Comparison of ENCODE assay signal across 14 cellular contexts in genomic region chr2:26850002-26850431, GRCh38. TPM values are rescaled to one million over a fixed set of nuclear protein-coding genes. Genes with fewer than 3 reads are reported as not detected.
DNase-seq lines count a peak whose midpoint lies in the region; ATAC-seq and TF ChIP-seq lines count a peak whose summit lies in the region.
"Had no signal": no experiment of that assay in that cellular context is flagged by ENCODE, and none has a peak within 500 bp of the region (broad histone marks: within the 10 kb centered on the region; RNA-seq: fewer than 3 reads in every experiment).

No MANE protein-coding gene starts in this region.

- H3K27me3 Mint-ChIP-seq in WTC11 (ENCODE audit: low read depth) = peaks cover 87% of the 10 kb centered on the region
- H3K27me3 Mint-ChIP-seq in memory B cell = peaks cover 16% of the 10 kb centered on the region

- H3K4me1 ChIP-seq in A673 (ENCODE audit: insufficient read depth, low read length, poor library complexity, severe bottlenecking) = peaks cover 44% of the 10 kb centered on the region
- peaks cover 35% of the 10 kb centered on the region for H3K4me1 ChIP-seq in body of pancreas

- no peak for ATAC-seq in WTC11
- ATAC-seq in memory B cell (ENCODE audit: low read depth) = no peak
- no peak for ATAC-seq in GM19324 (IDR thresholded peaks at IDR 0.05; ENCODE audit: low FRiP score, unreplicated experiment)
- ATAC-seq in body of pancreas = no peak
- ATAC-seq in HG03457 (IDR thresholded peaks at IDR 0.05; ENCODE audit: unreplicated experiment) = no peak

- H3K27me3 ChIP-seq in A673 (replicated peaks; ENCODE audit: insufficient read depth, low read depth, low read length, poor library complexity) (peaks cover 6% of the 10 kb centered on the region), body of pancreas (peaks cover 4 to 41% of the 10 kb centered on the region in 2 donors)

- DNase-seq in A673 (ENCODE audit: low spot score) (no peak), COR-L47 (lab: John Stamatoyannopoulos, UW) (peak; percentile 21), WTC11 (ENCODE audit: low spot score) (peak; percentile 19), memory B cell (ENCODE audit: low spot score in 2 of 2) (no peak), body of pancreas (no peak), globus pallidus (ENCODE audit: low spot score) (no peak)
- DNase-seq: activated naive CD4-positive, alpha-beta T cell treated with anti-CD3 and anti-CD28 coated beads, Interleukin-2, amount 10 ng/mL, durations not matched to agents 7 days and 5 days; NCI-H1694 treated with DMSO at 0.1 percent for 48 hours had no signal

- intact Hi-C loops in A673 (cut with micrococcal nuclease; ENCODE audit: unreplicated experiment) = no loop called here
- intact Hi-C loops in body of pancreas (cut with DNase I) = no loop called here

- no TSS peak for BruUV-seq in A673 (replicated peaks; lab: Mats Ljungman, UMichigan)

- H3K9me3 ChIP-seq in A673 (ENCODE audit: low read depth, low read length, poor library complexity, severe bottlenecking) = no peaks in the 10 kb centered on the region
- H3K9me3 ChIP-seq in body of pancreas = no peaks in the 10 kb centered on the region

- H3K36me3 Mint-ChIP-seq in WTC11 (no peaks in the 10 kb centered on the region), memory B cell (no peaks in the 10 kb centered on the region)
- H3K36me3 Mint-ChIP-seq: activated CD4-positive, alpha-beta memory T cell treated with anti-CD3 and anti-CD28 coated beads for 36 hours; activated naive CD4-positive, alpha-beta T cell treated with anti-CD3 and anti-CD28 coated beads, Interleukin-2, amount 10 ng/mL, durations not matched to agents 7 days and 5 days had no signal

- POLR2A ChIA-PET in A673 (lab: Charles Lee; ENCODE audit: low non-redundant PET) = interaction anchor here (0.6 kb wide), 2 partner anchors 8 to 91 kb away, joined by 3 to 5 read pairs; no protein-coding TSS in a partner anchor
- POLR2A ChIA-PET in WTC11 (lab: Charles Lee) = interaction anchor here (1.1 kb wide), 1 partner anchor 122 kb away, joined by 3 read pairs; no protein-coding TSS in a partner anchor

- TF ChIP-seq POLR2A in body of pancreas (IDR thresholded peaks at IDR 0.05) = no peak

- H3K4me3 Mint-ChIP-seq in WTC11 (peak overlapping the region; percentile 54), memory B cell (peak overlapping the region; percentile 24)
- H3K4me3 Mint-ChIP-seq: activated CD4-positive, alpha-beta memory T cell treated with anti-CD3 and anti-CD28 coated beads for 36 hours; activated naive CD4-positive, alpha-beta T cell treated with anti-CD3 and anti-CD28 coated beads, Interleukin-2, amount 10 ng/mL, durations not matched to agents 7 days and 5 days; stimulated activated naive CD8-positive, alpha-beta T cell treated with anti-CD3 and anti-CD28 coated beads, Interleukin-15, Interleukin-2, amounts not matched to agents 100 ng/mL and 50 ng/mL, for 24 hours had no signal

- TF ChIP-seq CTCF in A673 (conservative IDR thresholded peaks at IDR 0.05; ENCODE audit: low read depth, low read length) (no peak), WTC11 (IDR thresholded peaks at IDR 0.05) (no peak), body of pancreas (IDR thresholded peaks at IDR 0.05) (no peak)

- H3K4me3 ChIP-seq in A673 (ENCODE audit: low read depth, low read length, poor library complexity, severe bottlenecking) (peak overlapping the region; percentile 97), body of pancreas (no peak overlapping the region)

- CTCF ChIA-PET in A673 (lab: Charles Lee) (interaction anchor here (0.6 to 1.6 kb wide), 4 partner anchors 64 to 453 kb away, joined by 3 to 15 read pairs (median 6); no protein-coding TSS in a partner anchor), WTC11 (lab: Charles Lee) (interaction anchor here (1.1 to 7.8 kb wide), 10 partner anchors 9 to 200 kb away, joined by 3 to 315 read pairs (median 33); no protein-coding TSS in a partner anchor)

- H3K36me3 ChIP-seq in A673 (ENCODE audit: insufficient read depth, low read length, poor library complexity, severe bottlenecking) (no peaks in the 10 kb centered on the region), body of pancreas (replicated peaks in 1 of 2; ENCODE audit: insufficient read depth in 1 of 2, low read depth in 2 of 2) (no peaks in the 10 kb centered on the region)

- H3K9me3 Mint-ChIP-seq in WTC11 = no peaks in the 10 kb centered on the region
- no peaks in the 10 kb centered on the region for H3K9me3 Mint-ChIP-seq in memory B cell
- H3K9me3 Mint-ChIP-seq: activated CD4-positive, alpha-beta memory T cell treated with anti-CD3 and anti-CD28 coated beads for 36 hours; activated naive CD4-positive, alpha-beta T cell treated with anti-CD3 and anti-CD28 coated beads, Interleukin-2, amount 10 ng/mL, durations not matched to agents 7 days and 5 days; stimulated activated naive CD8-positive, alpha-beta T cell treated with anti-CD3 and anti-CD28 coated beads, Interleukin-15, Interleukin-2, amounts not matched to agents 100 ng/mL and 50 ng/mL, for 24 hours had no signal

- WGBS in body of pancreas, 2 donors = 43 to 54% methylated on average over 13 to 21 of the region's 25 CpGs

- H3K27ac Mint-ChIP-seq in WTC11 (no peak overlapping the region), memory B cell (no peak overlapping the region)
- H3K27ac Mint-ChIP-seq: activated CD4-positive, alpha-beta memory T cell treated with anti-CD3 and anti-CD28 coated beads for 36 hours; activated naive CD4-positive, alpha-beta T cell treated with anti-CD3 and anti-CD28 coated beads, Interleukin-2, amount 10 ng/mL, durations not matched to agents 7 days and 5 days; stimulated activated naive CD8-positive, alpha-beta T cell treated with anti-CD3 and anti-CD28 coated beads, Interleukin-15, Interleukin-2, amounts not matched to agents 100 ng/mL and 50 ng/mL, for 24 hours had no signal

- H3K4me1 Mint-ChIP-seq in WTC11 (peaks cover 9% of the 10 kb centered on the region), memory B cell (peaks cover 6% of the 10 kb centered on the region)

- H3K27ac ChIP-seq in A673 (ENCODE audit: low read depth, low read length, poor library complexity, severe bottlenecking) (no peak overlapping the region), body of pancreas (no peak overlapping the region)
- H3K27ac ChIP-seq: C4-2B had no signal

TF ChIP-seq in WTC11, 78 proteins besides CTCF, POLR2A, EP300 and RAD21:
- TF ChIP-seq ZNF512 (CRISPR knock-in tag; IDR thresholded peaks at IDR 0.05; ENCODE audit: borderline replicate concordance) (no peak), ZNF532 (CRISPR knock-in tag; IDR thresholded peaks at IDR 0.05; ENCODE audit: borderline replicate concordance) (no peak), MYBL2 (CRISPR knock-in tag; IDR thresholded peaks at IDR 0.05) (no peak), SMAD3 (CRISPR knock-in tag; IDR thresholded peaks at IDR 0.05; ENCODE audit: borderline replicate concordance) (no peak), ZBTB21 (CRISPR knock-in tag; IDR thresholded peaks at IDR 0.05; ENCODE audit: borderline replicate concordance) (no peak)

RNA-seq across cellular contexts. Expression of gene DPYSL5, which starts 2.1 kb away (rescaled TPM):
- total RNA-seq in A673 (2021) = 110 and 111 TPM in 2 replicates
- 7.6 to 12.1 TPM (median 9.2 TPM) in 3 replicates for total RNA-seq in WTC11 (2021)
- total RNA-seq in body of pancreas = not detected
- total RNA-seq: activated CD4-positive, alpha-beta memory T cell treated with anti-CD3 and anti-CD28 coated beads for 36 hours; omental fat pad had no signal

Comparison
In these comparisons a context has a peak if more than half of its experiments do, and no peak if none do; other contexts are left out.
1. DNase-seq: peak in COR-L47 (single experiment) and WTC11 (single experiment); none in A673 (single experiment), memory B cell (0 of 2), body of pancreas (0 of 4) and globus pallidus (single experiment).